9 cellular contexts compared by ENCODE assay signal in genomic region chr13:107790360-107790759, GRCh38.
"Had no signal": no experiment of that assay in that cellular context is flagged by ENCODE, and none has a peak within 500 bp of the region (broad histone marks: within the 10 kb centered on the region; RNA-seq: fewer than 3 reads in every experiment).

No MANE protein-coding gene starts in this region.

- H3K36me3 ChIP-seq: HAP-1 had no signal

- H3K4me2 ChIP-seq: GM23338 had no signal

- FAIRE-seq: H1, HepG2 had no signal

- H3K9me3 ChIP-seq: HAP-1 had no signal

- ATAC-seq: GM23338, HCT116, HepG2 had no signal

- H2AFZ ChIP-seq: GM23338 had no signal

- H3K4me3 ChIP-seq: GM23338, HAP-1 had no signal

- DNase-seq: H7, HFFc6, KG1 had no signal

- H3K4me1 ChIP-seq: HAP-1 had no signal

- H3K27ac ChIP-seq: HL-60 had no signal
